In genomic region chr16:10405386-10405939, GRCh38 we compare ENCODE assay signal across 1 cellular context.
TF ChIP-seq lines count a peak whose summit lies in the region.

No MANE protein-coding gene starts in this region.

TF ChIP-seq in K562, 482 proteins besides CTCF, POLR2A, EP300 and RAD21 (continued from another document and continues in another):
- no peak for TF ChIP-seq PCBP1 (IDR thresholded peaks at IDR 0.05; ENCODE audit: low read depth, low read length, poor library complexity, severe bottlenecking)
- no peak for TF ChIP-seq PRPF4 (IDR thresholded peaks at IDR 0.05; ENCODE audit: insufficient read depth, low read depth, low read length, poor library complexity, severe bottlenecking)
- no peak for TF ChIP-seq RB1 (IDR thresholded peaks at IDR 0.05; ENCODE audit: low read depth)
- no peak for TF ChIP-seq CREBBP (IDR thresholded peaks at IDR 0.05; ENCODE audit: low read depth, low read length)
- no peak for TF ChIP-seq KAT8 (IDR thresholded peaks at IDR 0.05; ENCODE audit: low read depth)
- TF ChIP-seq MYNN (IDR thresholded peaks at IDR 0.05), result peak; percentile 51; the same call in 1 of the 2 replicates
- TF ChIP-seq MYNN (CRISPR knock-in tag; IDR thresholded peaks at IDR 0.05), result no peak
- TF ChIP-seq RBBP5 (IDR thresholded peaks at IDR 0.05; ENCODE audit: borderline replicate concordance, insufficient read depth, low read length, poor library complexity, severe bottlenecking), result no peak
- no peak for TF ChIP-seq POLR3G (IDR thresholded peaks at IDR 0.05; ENCODE audit: extremely low read depth, insufficient read length, insufficient replicate concordance)
- no peak for TF ChIP-seq RFX5 (IDR thresholded peaks at IDR 0.05; ENCODE audit: low read depth, low read length)
- no peak for TF ChIP-seq ARID3A (IDR thresholded peaks at IDR 0.05; ENCODE audit: borderline replicate concordance, low read depth, low read length)
- TF ChIP-seq MECOM (CRISPR knock-in tag; IDR thresholded peaks at IDR 0.05), result peak; percentile 49; the same call in 1 of the 2 replicates
- no peak for TF ChIP-seq PATZ1 (CRISPR knock-in tag; IDR thresholded peaks at IDR 0.05; ENCODE audit: borderline replicate concordance)
- TF ChIP-seq CLOCK (CRISPR knock-in tag; IDR thresholded peaks at IDR 0.05; ENCODE audit: borderline replicate concordance), result no peak
- TF ChIP-seq ZFP1 (CRISPR knock-in tag; IDR thresholded peaks at IDR 0.05), result no peak
- TF ChIP-seq ZNF609 (CRISPR knock-in tag; IDR thresholded peaks at IDR 0.05; ENCODE audit: borderline replicate concordance), result no peak
- peak; percentile 77 for TF ChIP-seq TAL1 (IDR thresholded peaks at IDR 0.05)
- TF ChIP-seq IRF9 (tag; IDR thresholded peaks at IDR 0.05), result no peak
- TF ChIP-seq KLF1 (tag; IDR thresholded peaks at IDR 0.05), result no peak
- TF ChIP-seq THAP12 (CRISPR knock-in tag; IDR thresholded peaks at IDR 0.05), result no peak
- 0 out of 2 replicates have a peak, but pooled peaks have one; percentile 2 for TF ChIP-seq ZNF41 (CRISPR knock-in tag; conservative IDR thresholded peaks at IDR 0.05)
- no peak for TF ChIP-seq NCOA6 (IDR thresholded peaks at IDR 0.05)
- TF ChIP-seq MYBL2 (IDR thresholded peaks at IDR 0.05; ENCODE audit: low read depth), result no peak
- no peak for TF ChIP-seq MYBL2 (CRISPR knock-in tag; IDR thresholded peaks at IDR 0.05; ENCODE audit: borderline replicate concordance)
- TF ChIP-seq CC2D1A (IDR thresholded peaks at IDR 0.05), result no peak
- no peak for TF ChIP-seq LARP7 (IDR thresholded peaks at IDR 0.05)
- TF ChIP-seq MTF1 (CRISPR knock-in tag; IDR thresholded peaks at IDR 0.05; ENCODE audit: borderline replicate concordance), result no peak
- TF ChIP-seq ZNF134 (CRISPR knock-in tag; conservative IDR thresholded peaks at IDR 0.05), result no peak
- no peak; the same call in 1 of the 2 replicates for TF ChIP-seq ZNF766 (CRISPR knock-in tag; conservative IDR thresholded peaks at IDR 0.05)
- TF ChIP-seq ZNF785 (CRISPR knock-in tag; IDR thresholded peaks at IDR 0.05), result no peak
- no peak for TF ChIP-seq ID3 (CRISPR knock-in tag; IDR thresholded peaks at IDR 0.05)
- TF ChIP-seq ID3 (tag; IDR thresholded peaks at IDR 0.05), result peak; percentile 96
- TF ChIP-seq HEY1 (CRISPR knock-in tag; IDR thresholded peaks at IDR 0.05; ENCODE audit: borderline replicate concordance), result no peak
- no peak for TF ChIP-seq ZFP36 (IDR thresholded peaks at IDR 0.05; ENCODE audit: low read depth, low read length, partially characterized antibody)
- TF ChIP-seq RCOR1 (IDR thresholded peaks at IDR 0.05; ENCODE audit: borderline replicate concordance in 1 of 2, low read depth in 2 of 2, low read length in 2 of 2), result peak in 1 of 2 experiments; percentile 85; a peak in 3 of 4 replicates
- TF ChIP-seq ZNF274 (IDR thresholded peaks at IDR 0.05; ENCODE audit: borderline replicate concordance, low read depth, low read length), result no peak
- no peak for TF ChIP-seq NUFIP1 (IDR thresholded peaks at IDR 0.05; ENCODE audit: partially characterized antibody)
- no peak for TF ChIP-seq ZNF778 (CRISPR knock-in tag; IDR thresholded peaks at IDR 0.05)
- no peak for TF ChIP-seq GATAD2A (IDR thresholded peaks at IDR 0.05)
- peak; percentile 31; the same call in 1 of the 2 replicates for TF ChIP-seq HINFP (tag; conservative IDR thresholded peaks at IDR 0.05; ENCODE audit: low read depth)
- peak; percentile 70 for TF ChIP-seq ZNF395 (CRISPR knock-in tag; IDR thresholded peaks at IDR 0.05)
- no peak for TF ChIP-seq RBM34 (IDR thresholded peaks at IDR 0.05; ENCODE audit: borderline replicate concordance, insufficient read depth, low read length)
- TF ChIP-seq TEAD2 (tag; IDR thresholded peaks at IDR 0.05), result 0 out of 2 replicates have a peak, but pooled peaks have one; percentile 12
- no peak for TF ChIP-seq SRSF7 (optimal IDR thresholded peaks at IDR 0.05; ENCODE audit: low read depth, low read length)
- TF ChIP-seq ZNF551 (CRISPR knock-in tag; IDR thresholded peaks at IDR 0.05), result no peak
- no peak for TF ChIP-seq RBM14 (IDR thresholded peaks at IDR 0.05; ENCODE audit: borderline replicate concordance, insufficient read depth, low read depth, low read length)
- no peak for TF ChIP-seq THRAP3 (IDR thresholded peaks at IDR 0.05; ENCODE audit: borderline replicate concordance)
- TF ChIP-seq ZNF311 (CRISPR knock-in tag; IDR thresholded peaks at IDR 0.05), result peak; percentile 64
- TF ChIP-seq ZNF133 (CRISPR knock-in tag; IDR thresholded peaks at IDR 0.05), result no peak
- no peak for TF ChIP-seq WHSC1 (IDR thresholded peaks at IDR 0.05; ENCODE audit: low read length)
- TF ChIP-seq PHF8 (IDR thresholded peaks at IDR 0.05; ENCODE audit: borderline replicate concordance, low read length), result no peak
- TF ChIP-seq LEF1 (IDR thresholded peaks at IDR 0.05), result no peak
- TF ChIP-seq SIX5 (IDR thresholded peaks at IDR 0.05; ENCODE audit: borderline replicate concordance in 1 of 2, insufficient read depth in 1 of 2, low read depth in 1 of 2, low read length in 2 of 2), result no peak
